Comparison of ENCODE assay signal across 18 cellular contexts in genomic region chr22:42880815-42881214, GRCh38. TPM values are rescaled to one million over a fixed set of nuclear protein-coding genes. Genes with fewer than 3 reads are reported as not detected.
DNase-seq lines count a peak whose midpoint lies in the region; ATAC-seq and TF ChIP-seq lines count a peak whose summit lies in the region.
"Had no signal": no experiment of that assay in that cellular context is flagged by ENCODE, and none has a peak within 500 bp of the region (broad histone marks: within the 10 kb centered on the region; RNA-seq: fewer than 3 reads in every experiment).

No MANE protein-coding gene starts in this region.

- no peaks in the 10 kb centered on the region for H3K27me3 Mint-ChIP-seq in MCF 10A (ENCODE audit: insufficient read depth, unreplicated experiment)
- H3K27me3 Mint-ChIP-seq in stimulated activated naive B cell treated with anti-CD40 and anti-IgM and Interleukin-4, amounts not matched to agents 10 μg/mL and 1 μg/mL and 100 μg/mL, for 72 hours, result no peaks in the 10 kb centered on the region
- H3K27me3 Mint-ChIP-seq in activated naive CD4-positive, alpha-beta T cell treated with anti-CD3 and anti-CD28 coated beads, Interleukin-2, amount 10 ng/mL, durations not matched to agents 7 days and 5 days, result no peaks in the 10 kb centered on the region
- H3K27me3 Mint-ChIP-seq: activated CD4-positive, alpha-beta T cell treated with anti-CD3 and anti-CD28 coated beads, Interleukin-2, amount 10 ng/mL, durations not matched to agents 7 days and 5 days; dendritic cell treated with granulocyte-macrophage colony-stimulating factor and Interleukin-4, amounts not matched to agents 40 ng/mL and 50 ng/mL, for 4 days; T-helper 17 cell had no signal

- intact Hi-C loops in MCF 10A (cut with micrococcal nuclease) (no loop called here), mammary epithelial cell (cut with micrococcal nuclease) (no loop called here)

- ATAC-seq in stimulated activated naive B cell treated with anti-CD40 and anti-IgM and Interleukin-4, amounts not matched to agents 10 μg/mL and 1 μg/mL and 100 μg/mL, for 72 hours (replicated peaks), result no peak
- no peak for ATAC-seq in HG02571 (IDR thresholded peaks at IDR 0.05; ENCODE audit: unreplicated experiment)
- ATAC-seq: heart left ventricle, left cardiac atrium, T-helper 17 cell had no signal

- no peaks in the 10 kb centered on the region for H3K4me1 Mint-ChIP-seq in MCF 10A (ENCODE audit: insufficient read depth, unreplicated experiment)
- peaks cover 2 to 19% of the 10 kb centered on the region in 2 donors for H3K4me1 Mint-ChIP-seq in stimulated activated naive B cell treated with anti-CD40 and anti-IgM and Interleukin-4, amounts not matched to agents 10 μg/mL and 1 μg/mL and 100 μg/mL, for 72 hours
- H3K4me1 Mint-ChIP-seq in activated naive CD4-positive, alpha-beta T cell treated with anti-CD3 and anti-CD28 coated beads, Interleukin-2, amount 10 ng/mL, durations not matched to agents 7 days and 5 days, result no peaks in the 10 kb centered on the region
- H3K4me1 Mint-ChIP-seq: activated CD4-positive, alpha-beta T cell treated with anti-CD3 and anti-CD28 coated beads, Interleukin-2, amount 10 ng/mL, durations not matched to agents 7 days and 5 days had no signal

- H3K4me3 ChIP-seq in mammary epithelial cell (replicated peaks in 1 of 3; ENCODE audit: insufficient read depth in 1 of 3, low read depth in 2 of 3, low read length in 3 of 3), result no peak overlapping the region
- H3K4me3 ChIP-seq: heart left ventricle, thoracic aorta had no signal

- CTCF ChIA-PET in MCF 10A (lab: Yijun Ruan, JAX), result no interaction called here
- CTCF ChIA-PET in mammary epithelial cell (lab: Charles Lee; ENCODE audit: low non-redundant PET), result no interaction called here
- CTCF ChIA-PET in activated naive CD4-positive, alpha-beta T cell treated with anti-CD3 and anti-CD28 coated beads, Interleukin-2, amount 10 ng/mL, durations not matched to agents 7 days and 5 days (lab: Charles Lee), result no interaction called here

- H4K20me1 ChIP-seq in mammary epithelial cell (ENCODE audit: insufficient read depth, low read length), result no peaks in the 10 kb centered on the region

- 95% methylated on average over 5 of the region's 8 CpGs for WGBS in mammary epithelial cell (ENCODE audit: low coverage, missing lambda C conversion rate)

- no peak overlapping the region for H2AFZ ChIP-seq in mammary epithelial cell (ENCODE audit: low read depth, low read length)

- H3K4me2 ChIP-seq in mammary epithelial cell (ENCODE audit: insufficient read depth, low read depth, low read length), result no peak overlapping the region

- no peaks in the 10 kb centered on the region for H3K4me1 ChIP-seq in mammary epithelial cell (ENCODE audit: insufficient read depth, low read length)

- POLR2A ChIA-PET in MCF 10A (lab: Yijun Ruan, JAX), result no interaction called here

- H3K9me3 Mint-ChIP-seq in MCF 10A (ENCODE audit: unreplicated experiment), result no peaks in the 10 kb centered on the region
- no peaks in the 10 kb centered on the region for H3K9me3 Mint-ChIP-seq in stimulated activated naive B cell treated with anti-CD40 and anti-IgM and Interleukin-4, amounts not matched to agents 10 μg/mL and 1 μg/mL and 100 μg/mL, for 72 hours
- no peaks in the 10 kb centered on the region for H3K9me3 Mint-ChIP-seq in activated naive CD4-positive, alpha-beta T cell treated with anti-CD3 and anti-CD28 coated beads, Interleukin-2, amount 10 ng/mL, durations not matched to agents 7 days and 5 days
- H3K9me3 Mint-ChIP-seq: activated CD4-positive, alpha-beta T cell treated with anti-CD3 and anti-CD28 coated beads, Interleukin-2, amount 10 ng/mL, durations not matched to agents 7 days and 5 days; dendritic cell treated with granulocyte-macrophage colony-stimulating factor and Interleukin-4, amounts not matched to agents 40 ng/mL and 50 ng/mL, for 4 days had no signal

- H3K9me3 ChIP-seq in mammary epithelial cell (replicated peaks; ENCODE audit: insufficient read depth, low read length), result no peaks in the 10 kb centered on the region
- H3K9me3 ChIP-seq: heart left ventricle, thoracic aorta had no signal

- dilution Hi-C loops in mammary epithelial cell (cut with HindIII; ENCODE audit: low sequenced_read_pairs), result loop anchor here (5.0 kb wide), 1 partner anchor 104 kb away; no protein-coding TSS in a partner anchor

- no peaks in the 10 kb centered on the region for H3K27me3 ChIP-seq in mammary epithelial cell (ENCODE audit: insufficient read depth, low read length)
- H3K27me3 ChIP-seq: heart left ventricle had no signal

- DNase-seq in MCF 10A (ENCODE audit: unreplicated experiment), result no peak
- no peak for DNase-seq in mammary epithelial cell
- peak; percentile 60 for DNase-seq in iPS-NIHi7 (ENCODE audit: extremely low spot score)
- no peak for DNase-seq in stimulated activated naive B cell treated with anti-CD40 and anti-IgM and Interleukin-4, amounts not matched to agents 10 μg/mL and 1 μg/mL and 100 μg/mL, for 72 hours
- no peak for DNase-seq in activated naive CD4-positive, alpha-beta T cell treated with anti-CD3 and anti-CD28 coated beads, Interleukin-2, amount 10 ng/mL, durations not matched to agents 7 days and 5 days
- no peak for DNase-seq in activated CD4-positive, alpha-beta T cell treated with anti-CD3 and anti-CD28 coated beads, Interleukin-2, amount 50 U/mL, for 1 hour
- DNase-seq: activated CD4-positive, alpha-beta T cell treated with anti-CD3 and anti-CD28 coated beads, Interleukin-2, amount 10 ng/mL, durations not matched to agents 7 days and 5 days; erythroblast; heart left ventricle; left cardiac atrium; NCI-H774; stimulated activated CD4-positive, alpha-beta T cell treated with anti-CD3 and anti-CD28 coated beads, Interleukin-2, amount 100 ng/mL, for 24 hours; stimulated activated CD8-positive, alpha-beta memory T cell treated with anti-CD3 and anti-CD28 coated beads, Interleukin-4, amount 100 ng/mL, for 48 hours; T-helper 17 cell had no signal

- H3K27ac Mint-ChIP-seq in MCF 10A (ENCODE audit: low read depth, unreplicated experiment), result no peak overlapping the region
- peak overlapping the region; percentile 31 for H3K27ac Mint-ChIP-seq in stimulated activated naive B cell treated with anti-CD40 and anti-IgM and Interleukin-4, amounts not matched to agents 10 μg/mL and 1 μg/mL and 100 μg/mL, for 72 hours
- no peak overlapping the region for H3K27ac Mint-ChIP-seq in activated naive CD4-positive, alpha-beta T cell treated with anti-CD3 and anti-CD28 coated beads, Interleukin-2, amount 10 ng/mL, durations not matched to agents 7 days and 5 days
- H3K27ac Mint-ChIP-seq: activated CD4-positive, alpha-beta T cell treated with anti-CD3 and anti-CD28 coated beads, Interleukin-2, amount 10 ng/mL, durations not matched to agents 7 days and 5 days; dendritic cell treated with granulocyte-macrophage colony-stimulating factor and Interleukin-4, amounts not matched to agents 40 ng/mL and 50 ng/mL, for 4 days; T-helper 17 cell had no signal

- no peak overlapping the region for H3K9ac ChIP-seq in mammary epithelial cell (ENCODE audit: insufficient read depth, low read length)

- H3K27ac ChIP-seq in mammary epithelial cell (ENCODE audit: insufficient read depth, low read depth, low read length), result no peak overlapping the region
- H3K27ac ChIP-seq in VCaP, result peak overlapping the region; percentile 54; the same call in 1 of the 2 replicates
- H3K27ac ChIP-seq: heart left ventricle, thoracic aorta had no signal

- peaks cover 12% of the 10 kb centered on the region for H3K36me3 ChIP-seq in mammary epithelial cell (ENCODE audit: insufficient read depth, low read length)

- TF ChIP-seq CTCF in MCF 10A (IDR thresholded peaks at IDR 0.05; ENCODE audit: unreplicated experiment), result peak; percentile 6
- peak in 1 of 2 donors; percentile 6 for TF ChIP-seq CTCF in mammary epithelial cell (conservative IDR thresholded peaks at IDR 0.05 in 1 of 2, IDR thresholded peaks at IDR 0.05 in 1 of 2; ENCODE audit: extremely low read depth in 1 of 2, insufficient read depth in 1 of 2, low read depth in 1 of 2, low read length in 2 of 2)
- TF ChIP-seq CTCF in VCaP (conservative IDR thresholded peaks at IDR 0.05), result no peak; the same call in 1 of the 2 replicates

- H3K4me3 Mint-ChIP-seq in MCF 10A (ENCODE audit: unreplicated experiment), result no peak overlapping the region
- H3K4me3 Mint-ChIP-seq in stimulated activated naive B cell treated with anti-CD40 and anti-IgM and Interleukin-4, amounts not matched to agents 10 μg/mL and 1 μg/mL and 100 μg/mL, for 72 hours, result no peak overlapping the region
- no peak overlapping the region for H3K4me3 Mint-ChIP-seq in activated naive CD4-positive, alpha-beta T cell treated with anti-CD3 and anti-CD28 coated beads, Interleukin-2, amount 10 ng/mL, durations not matched to agents 7 days and 5 days
- H3K4me3 Mint-ChIP-seq: activated CD4-positive, alpha-beta T cell treated with anti-CD3 and anti-CD28 coated beads, Interleukin-2, amount 10 ng/mL, durations not matched to agents 7 days and 5 days; dendritic cell treated with granulocyte-macrophage colony-stimulating factor and Interleukin-4, amounts not matched to agents 40 ng/mL and 50 ng/mL, for 4 days; T-helper 17 cell had no signal

- BruUV-seq in MCF 10A (replicated peaks; lab: Mats Ljungman, UMichigan) (no TSS peak), mammary epithelial cell (replicated peaks; lab: Mats Ljungman, UMichigan) (no TSS peak)

- H3K36me3 Mint-ChIP-seq in MCF 10A (ENCODE audit: insufficient read depth, unreplicated experiment), result peaks cover 45% of the 10 kb centered on the region
- peaks cover 62 to 73% of the 10 kb centered on the region in 2 donors for H3K36me3 Mint-ChIP-seq in stimulated activated naive B cell treated with anti-CD40 and anti-IgM and Interleukin-4, amounts not matched to agents 10 μg/mL and 1 μg/mL and 100 μg/mL, for 72 hours
- H3K36me3 Mint-ChIP-seq in activated naive CD4-positive, alpha-beta T cell treated with anti-CD3 and anti-CD28 coated beads, Interleukin-2, amount 10 ng/mL, durations not matched to agents 7 days and 5 days, result peaks cover 14% of the 10 kb centered on the region

- in situ Hi-C loops in mammary epithelial cell (cut with MboI; ENCODE audit: low sequenced_read_pairs in 2 of 2), result no loop called here

- no peaks in the 10 kb centered on the region for H3K79me2 ChIP-seq in mammary epithelial cell (ENCODE audit: insufficient read depth, low read length)

RNA-seq across cellular contexts. Expression of gene ARFGAP3, which starts 23.7 kb away (rescaled TPM):
- total RNA-seq in MCF 10A (2022) (67.1 and 82.9 TPM in 2 replicates), mammary epithelial cell (10 to 100 TPM; 46.5 to 60.8 TPM)
- 24.9 TPM for polyA plus RNA-seq in mammary epithelial cell
- 10.3 TPM for polyA minus RNA-seq in mammary epithelial cell
